19 cellular contexts compared by ENCODE assay signal in the genomic region with DNA sequence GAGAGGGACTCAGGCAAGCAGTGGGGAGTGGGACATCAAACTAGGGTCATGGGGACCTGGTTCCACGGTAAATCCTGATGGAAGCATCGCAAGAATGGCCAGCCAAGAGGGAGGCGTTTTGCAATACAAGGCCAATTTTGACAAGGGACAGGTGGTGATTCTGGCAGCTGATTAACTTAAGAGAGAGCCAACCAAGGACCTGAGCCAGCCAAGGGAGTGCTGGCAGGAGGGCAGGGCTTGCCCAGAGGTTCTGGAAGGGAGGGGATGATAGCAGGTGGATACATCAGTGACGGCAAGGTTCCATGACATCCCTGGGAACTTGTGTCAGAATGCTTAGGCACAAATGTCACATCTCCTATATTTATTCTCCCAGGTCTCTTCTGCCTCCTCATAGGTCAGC.
"Had no signal": no experiment of that assay in that cellular context is flagged by ENCODE, and none has a peak within 500 bp of the region (broad histone marks: within the 10 kb centered on the region; RNA-seq: fewer than 3 reads in every experiment).

No MANE protein-coding gene starts in this region.

- ATAC-seq: foreskin keratinocyte; heart right ventricle; left cardiac atrium; left lung; mucosa of descending colon; naive thymus-derived CD4-positive, alpha-beta T cell; right cardiac atrium; stimulated activated memory B cell treated with anti-CD40 and anti-IgM and Interleukin-4, amounts not matched to agents 10 μg/mL and 1 μg/mL and 100 μg/mL, for 72 hours; stimulated activated naive CD8-positive, alpha-beta T cell treated with anti-CD3 and anti-CD28 coated beads, Interleukin-15, Interleukin-2, amounts not matched to agents 100 U/mL and 50 U/mL, for 24 hours had no signal

- DNase-seq: dermis blood vessel endothelial cell; effector memory CD4-positive, alpha-beta T cell; foreskin keratinocyte; glutamatergic neuron; heart right ventricle; hippocampal formation; left cardiac atrium; mesenchymal stem cell; mucosa of descending colon; naive thymus-derived CD4-positive, alpha-beta T cell; nucleus accumbens; right cardiac atrium; spleen; stimulated activated CD4-positive, alpha-beta T cell treated with anti-CD3 and anti-CD28 coated beads, Interleukin-4, amount 100 ng/mL, for 4 hours; stimulated activated naive CD8-positive, alpha-beta T cell treated with anti-CD3 and anti-CD28 coated beads, Interleukin-15, Interleukin-2, amounts not matched to agents 100 U/mL and 50 U/mL, for 24 hours; testis; tibial artery had no signal
